In the genomic region with DNA sequence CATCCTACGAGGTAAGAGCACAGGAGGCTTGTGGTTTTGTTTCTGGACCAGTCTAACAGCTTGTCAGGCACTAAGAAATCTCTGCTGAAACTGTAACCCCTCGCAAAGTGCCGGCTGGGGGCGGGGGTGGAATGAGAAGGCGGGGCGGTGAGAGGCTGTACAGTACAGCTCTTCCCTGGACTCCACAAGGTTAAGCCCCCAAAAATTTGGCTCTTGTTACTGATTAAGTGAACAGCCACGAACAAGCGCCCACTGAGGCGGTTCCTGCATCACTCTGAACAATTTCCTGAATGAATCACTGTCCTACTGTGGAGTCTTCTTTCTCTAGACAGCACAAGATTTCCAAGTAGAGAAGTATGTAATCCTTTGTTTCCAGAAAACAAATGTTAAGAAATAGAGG, we compare ENCODE assay signal across 15 cellular contexts. TPM values are rescaled to one million over a fixed set of nuclear protein-coding genes. Genes with fewer than 3 reads are reported as not detected.
DNase-seq lines count a peak whose midpoint lies in the region; ATAC-seq and TF ChIP-seq lines count a peak whose summit lies in the region.
"Had no signal": no experiment of that assay in that cellular context is flagged by ENCODE, and none has a peak within 500 bp of the region (broad histone marks: within the 10 kb centered on the region; RNA-seq: fewer than 3 reads in every experiment).

No MANE protein-coding gene starts in this region.

- no peaks in the 10 kb centered on the region for H3K9me3 Mint-ChIP-seq in stimulated activated memory B cell treated with anti-CD40 and anti-IgM and Interleukin-4, amounts not matched to agents 10 μg/mL and 1 μg/mL and 100 μg/mL, for 72 hours

- H3K4me1 Mint-ChIP-seq in stimulated activated memory B cell treated with anti-CD40 and anti-IgM and Interleukin-4, amounts not matched to agents 10 μg/mL and 1 μg/mL and 100 μg/mL, for 72 hours = peaks cover 6% of the 10 kb centered on the region

- peaks cover 32% of the 10 kb centered on the region for H3K4me1 ChIP-seq in OCI-LY7 (ENCODE audit: insufficient read depth, low read length, poor library complexity, severe bottlenecking)
- H3K4me1 ChIP-seq: HAP-1 had no signal

- intact Hi-C loops in OCI-LY7 (cut with micrococcal nuclease; ENCODE audit: unreplicated experiment) = no loop called here

- H3K79me2 ChIP-seq in OCI-LY7 (ENCODE audit: insufficient read depth, low read depth, low read length) = no peaks in the 10 kb centered on the region

- no peak for TF ChIP-seq CTCF in OCI-LY7 (conservative IDR thresholded peaks at IDR 0.05; ENCODE audit: low read length)

- POLR2A ChIA-PET in OCI-LY7 (lab: Charles Lee) = interaction anchor here (0.6 to 2.3 kb wide), 5 partner anchors 8 to 43 kb away, joined by 3 to 12 read pairs (median 4); no protein-coding TSS in a partner anchor

- CTCF ChIA-PET in OCI-LY7 (lab: Charles Lee; ENCODE audit: unreplicated experiment) = no interaction called here

- peak overlapping the region; percentile 38 for H3K4me3 ChIP-seq in OCI-LY7 (ENCODE audit: low read depth, low read length, poor library complexity, severe bottlenecking)
- H3K4me3 ChIP-seq: HAP-1, stomach had no signal

- no peaks in the 10 kb centered on the region for H3K9me3 ChIP-seq in OCI-LY7 (ENCODE audit: low read length)
- H3K9me3 ChIP-seq: HAP-1, stomach had no signal

- no peak for ATAC-seq in stimulated activated memory B cell treated with anti-CD40 and anti-IgM and Interleukin-4, amounts not matched to agents 10 μg/mL and 1 μg/mL and 100 μg/mL, for 72 hours

- H3K4me3 Mint-ChIP-seq in stimulated activated memory B cell treated with anti-CD40 and anti-IgM and Interleukin-4, amounts not matched to agents 10 μg/mL and 1 μg/mL and 100 μg/mL, for 72 hours = no peak overlapping the region

- peak overlapping the region; percentile 44 for H3K27ac ChIP-seq in OCI-LY7 (ENCODE audit: low read depth, low read length, poor library complexity, severe bottlenecking)
- H3K27ac ChIP-seq: stomach had no signal

- H4K20me1 ChIP-seq in OCI-LY7 (ENCODE audit: insufficient read depth, low read length) = no peaks in the 10 kb centered on the region

- no peak overlapping the region for H3K27ac Mint-ChIP-seq in stimulated activated memory B cell treated with anti-CD40 and anti-IgM and Interleukin-4, amounts not matched to agents 10 μg/mL and 1 μg/mL and 100 μg/mL, for 72 hours

- H3K9me2 ChIP-seq in OCI-LY7 (ENCODE audit: insufficient read depth, low read length) = no peaks in the 10 kb centered on the region

- H2AFZ ChIP-seq in OCI-LY7 (ENCODE audit: low read length) = peak overlapping the region; percentile 60

- DNase-seq in EL (peak; percentile 12), OCI-LY7 (ENCODE audit: low spot score) (peak; percentile 28), dermis blood vessel endothelial cell (peak; percentile 19), non-pigmented ciliary epithelial cell (ENCODE audit: low read depth) (peak; percentile 13), DMS53 (lab: John Stamatoyannopoulos, UW) (no peak), SIG-M5 (lab: John Stamatoyannopoulos, UW) (no peak), Kasumi-1 (lab: John Stamatoyannopoulos, UW) (no peak)
- DNase-seq: activated T-cell treated with anti-CD3 and anti-CD28 coated beads, Interleukin-2, amount 50 U/mL, for 48 hours; posterior cingulate gyrus; stimulated activated CD4-positive, alpha-beta T cell treated with anti-CD3 and anti-CD28 coated beads, Interleukin-4, amount 100 ng/mL, for 1 hour; stomach had no signal

- H3K36me3 ChIP-seq in OCI-LY7 (ENCODE audit: insufficient read depth, low read length) = no peaks in the 10 kb centered on the region
- H3K36me3 ChIP-seq: HAP-1, stomach had no signal

- peaks cover 28% of the 10 kb centered on the region for H3K27me3 Mint-ChIP-seq in stimulated activated memory B cell treated with anti-CD40 and anti-IgM and Interleukin-4, amounts not matched to agents 10 μg/mL and 1 μg/mL and 100 μg/mL, for 72 hours

- H3K36me3 Mint-ChIP-seq in stimulated activated memory B cell treated with anti-CD40 and anti-IgM and Interleukin-4, amounts not matched to agents 10 μg/mL and 1 μg/mL and 100 μg/mL, for 72 hours = no peaks in the 10 kb centered on the region

- H3K4me2 ChIP-seq in OCI-LY7 (ENCODE audit: low read length) = peak overlapping the region; percentile 60

- no TSS peak for BruUV-seq in OCI-LY7 (replicated peaks; lab: Mats Ljungman, UMichigan)

RNA-seq across cellular contexts. Expression of a gene that starts 6.8 kb away (rescaled TPM):
- not detected in 2 replicates for total RNA-seq in OCI-LY7 (2014; rRNA removed; shearing (Covaris generic))
- total RNA-seq in OCI-LY7 (2022) = not detected in 2 replicates
- not detected in 2 replicates for total RNA-seq in dermis blood vessel endothelial cell
- total RNA-seq: glomerular endothelial cell, lung microvascular endothelial cell had no signal

RNA-seq across cellular contexts. Expression of a gene that starts 31.9 kb away (rescaled TPM):
- 1.8 and 2.9 TPM in 2 replicates for total RNA-seq in OCI-LY7 (2014; rRNA removed; shearing (Covaris generic))
- total RNA-seq in OCI-LY7 (2022) (2.5 and 3.2 TPM in 2 replicates), dermis blood vessel endothelial cell (not detected in 2 replicates)
- total RNA-seq: glomerular endothelial cell, lung microvascular endothelial cell had no signal

RNA-seq across cellular contexts. Expression of a gene that starts 52.5 kb away (rescaled TPM):
- 70.0 and 79.1 TPM in 2 replicates for total RNA-seq in OCI-LY7 (2014; rRNA removed; shearing (Covaris generic))
- total RNA-seq in OCI-LY7 (2022) (63.9 and 94.1 TPM in 2 replicates), dermis blood vessel endothelial cell (1.3 and 2.2 TPM in 2 replicates)
- total RNA-seq: lung microvascular endothelial cell had no signal

Comparison
In these comparisons a context has a peak if more than half of its experiments do, and no peak if none do; other contexts are left out.
1. DNase-seq: peak in EL (single experiment), OCI-LY7 (single experiment), dermis blood vessel endothelial cell (single experiment) and non-pigmented ciliary epithelial cell (single experiment); none in DMS53 (single experiment), SIG-M5 (single experiment) and Kasumi-1 (0 of 2).
2. RNA of a gene that starts 52.5 kb away (total RNA-seq): 63.9 to 94.1 TPM in OCI-LY7; 1.3 to 2.2 TPM in dermis blood vessel endothelial cell; every median in the first group is over 10 times any median in the second.